ENCODE assay signal across 8 cellular contexts in the genomic region with DNA sequence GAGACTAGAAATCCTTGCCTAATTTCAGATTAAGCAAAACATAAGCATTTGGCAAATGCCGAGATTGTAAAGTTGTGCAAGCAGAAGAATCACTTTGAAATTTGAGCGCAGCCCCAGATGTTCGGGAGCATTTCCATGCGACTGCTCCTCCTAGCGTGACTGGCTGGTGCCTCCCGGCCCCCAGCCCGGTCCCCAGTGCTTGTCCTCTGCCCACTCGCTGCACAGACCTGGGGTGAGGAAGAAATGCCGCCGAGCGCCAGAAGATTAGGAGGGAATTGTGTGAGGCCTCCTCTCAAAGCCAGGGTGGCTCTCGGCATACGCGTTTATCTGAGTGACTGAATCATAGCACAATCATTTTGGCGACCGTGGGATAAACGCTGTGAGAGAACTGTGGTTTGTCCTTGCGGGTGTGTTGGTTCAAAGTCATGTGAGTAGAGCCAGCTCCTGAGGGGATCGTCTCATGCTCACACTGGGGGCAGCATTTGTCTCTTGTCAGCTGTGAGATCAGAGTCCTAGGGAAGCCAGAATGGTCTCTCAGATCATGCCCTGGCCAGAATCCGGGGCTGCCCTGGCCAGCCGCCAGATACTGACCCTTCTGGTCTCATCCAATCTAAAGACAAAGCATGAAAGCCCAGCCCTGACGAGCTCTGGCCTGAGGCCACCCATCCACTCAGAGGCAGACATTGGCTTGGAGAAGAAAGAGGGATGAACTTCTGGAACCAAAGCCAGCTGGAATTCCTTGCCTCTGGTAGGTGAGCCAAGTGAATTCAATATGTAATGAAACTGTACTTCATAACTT.
DNase-seq lines count a peak whose midpoint lies in the region; ATAC-seq and TF ChIP-seq lines count a peak whose summit lies in the region.

No MANE protein-coding gene starts in this region.

- 24 to 38% (median 33%) methylated on average over 15 to 22 of the region's 22 CpGs for WGBS in heart left ventricle, 4 donors

- H3K4me3 ChIP-seq in heart left ventricle = peak overlapping the region in 7 of 12 donors; percentile 7 to 28 (median 14)

- H3K36me3 Mint-ChIP-seq in T-cell = no peaks in the 10 kb centered on the region

- intact Hi-C loops in heart left ventricle (cut with DNase I) = loop anchor here in 2 of 10 donors (5.0 kb wide), 2 partner anchors 36 to 61 kb away; no protein-coding TSS in a partner anchor

- no peaks in the 10 kb centered on the region for H3K27me3 ChIP-seq in heart left ventricle

- ATAC-seq in heart left ventricle (peak; percentile 40 to 76 (median 70)), T-cell (replicated peaks in 1 of 4) (no peak)

- H3K9me3 ChIP-seq in heart left ventricle = no peaks in the 10 kb centered on the region

- no peaks in the 10 kb centered on the region for H3K27me3 Mint-ChIP-seq in T-cell

- H3K4me1 ChIP-seq in heart left ventricle = peaks cover 22 to 61% (median 46%) of the 10 kb centered on the region in 12 donors

- peak; percentile 63 for DNase-seq in DMS 273 treated with DMSO at 0.1 percent for 48 hours (lab: John Stamatoyannopoulos, UW)
- DNase-seq in T1000 (lab: John Stamatoyannopoulos, UW) = peak; percentile 50
- peak; percentile 59 to 90 (median 80) for DNase-seq in heart left ventricle
- peak; percentile 23 for DNase-seq in renal cortical epithelial cell (ENCODE audit: low read depth)
- no peak for DNase-seq in T-cell
- DNase-seq in NCI-H2029 (lab: John Stamatoyannopoulos, UW) = no peak
- no peak for DNase-seq in COLO829 (ENCODE audit: low spot score)
- DNase-seq in DMS53 (lab: John Stamatoyannopoulos, UW) = no peak

- peaks cover 20 to 39% (median 31%) of the 10 kb centered on the region in 3 donors for H3K4me1 Mint-ChIP-seq in T-cell

- H3K27ac ChIP-seq in heart left ventricle = peak overlapping the region; percentile 58 to 81 (median 74)

- no peak overlapping the region for H3K4me3 Mint-ChIP-seq in T-cell

- TF ChIP-seq POLR2A in heart left ventricle (IDR thresholded peaks at IDR 0.05) = no peak

- no peaks in the 10 kb centered on the region for H3K36me3 ChIP-seq in heart left ventricle

- CTCF ChIA-PET in T-cell (lab: Charles Lee) = no interaction called here

- peak in 7 of 12 donors; percentile 12 to 45 (median 14) for TF ChIP-seq CTCF in heart left ventricle (IDR thresholded peaks at IDR 0.05)

- POLR2A ChIA-PET in T-cell (lab: Charles Lee) = no interaction called here

- no peaks in the 10 kb centered on the region for H3K9me3 Mint-ChIP-seq in T-cell

- no peak overlapping the region for H3K27ac Mint-ChIP-seq in T-cell

Comparison
In these comparisons a context has a peak if more than half of its experiments do, and no peak if none do; other contexts are left out.
1. DNase-seq: peak in DMS 273 treated with DMSO at 0.1 percent for 48 hours (single experiment), T1000 (single experiment), heart left ventricle (5 of 5) and renal cortical epithelial cell (single experiment); none in T-cell (0 of 34), NCI-H2029 (single experiment), COLO829 (single experiment) and DMS53 (single experiment).
2. ATAC-seq: peak in heart left ventricle (4 of 4); none in T-cell (0 of 4).